24 cellular contexts compared by ENCODE assay signal in the genomic region with DNA sequence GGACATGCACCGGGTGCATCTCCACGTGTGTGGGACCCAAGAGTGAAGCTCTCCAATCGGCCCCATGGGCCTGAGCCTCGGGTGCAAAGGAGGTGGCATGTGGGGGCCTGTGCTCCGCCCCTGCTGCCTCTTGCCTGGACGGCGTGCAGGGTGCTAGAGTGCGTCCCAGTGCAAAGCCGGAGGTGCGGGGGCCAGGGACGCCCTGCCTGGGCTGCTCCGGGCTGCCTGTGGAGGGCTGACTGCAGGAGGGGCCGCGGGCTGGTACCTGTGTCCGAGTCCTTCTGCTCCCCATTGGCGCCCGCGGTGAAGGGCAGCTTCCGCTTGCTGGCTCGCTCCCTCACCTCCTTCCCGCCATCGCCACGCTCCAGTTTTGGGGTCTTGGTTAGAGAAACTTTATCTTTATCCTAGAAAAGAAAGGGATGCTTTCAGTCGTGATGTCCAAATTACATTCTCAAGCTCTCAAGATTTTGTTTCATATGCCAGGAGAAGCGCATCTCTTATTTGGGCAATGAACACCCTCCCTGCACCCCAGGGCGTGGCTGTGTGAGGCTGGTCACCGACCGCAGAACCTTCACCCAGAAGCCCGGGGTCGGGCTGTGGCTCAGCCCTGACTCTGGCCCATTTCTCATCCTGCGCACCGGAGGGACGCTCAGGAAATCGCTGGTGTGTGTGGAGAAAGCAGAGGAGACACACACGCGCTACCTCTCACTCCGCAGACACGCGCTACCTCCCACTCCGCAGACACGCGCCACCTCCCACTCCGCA.
DNase-seq lines count a peak whose midpoint lies in the region; ATAC-seq and TF ChIP-seq lines count a peak whose summit lies in the region.
"Had no signal": no experiment of that assay in that cellular context is flagged by ENCODE, and none has a peak within 500 bp of the region (broad histone marks: within the 10 kb centered on the region; RNA-seq: fewer than 3 reads in every experiment).

No MANE protein-coding gene starts in this region.

- no peak overlapping the region for H3K4me3 ChIP-seq in right cardiac atrium (ENCODE audit: low read length)
- no peak overlapping the region for H3K4me3 ChIP-seq in left ventricle myocardium inferior
- H3K4me3 ChIP-seq in osteoblast (ENCODE audit: insufficient read depth, low read length): no peak overlapping the region
- H3K4me3 ChIP-seq: BLaER1 treated with 17β-estradiol and CSF1 and Interleukin-3, amounts not matched to agents 10 nM and 100 nM; HAP-1; MG63 had no signal

- peaks cover 72% of the 10 kb centered on the region for H3K36me3 Mint-ChIP-seq in activated T-cell treated with anti-CD3 and anti-CD28 coated beads, Interleukin-2, amount 50 U/mL, for 24 hours (ENCODE audit: low read depth)
- H3K36me3 Mint-ChIP-seq in CD14-positive monocyte: peaks cover 32 to 63% of the 10 kb centered on the region in 2 donors

- POLR2A ChIA-PET in RWPE1 (lab: Yijun Ruan, JAX; ENCODE audit: low non-redundant PET): interaction anchor here (0.6 kb wide), 1 partner anchor 576 kb away, joined by 3 read pairs; no protein-coding TSS in a partner anchor

- peaks cover 50% of the 10 kb centered on the region for H3K4me1 Mint-ChIP-seq in activated T-cell treated with anti-CD3 and anti-CD28 coated beads, Interleukin-2, amount 50 U/mL, for 24 hours (ENCODE audit: low read depth)
- H3K4me1 Mint-ChIP-seq in CD14-positive monocyte: peaks cover 11% of the 10 kb centered on the region

- H3K36me3 ChIP-seq in left ventricle myocardium inferior: peaks cover 19% of the 10 kb centered on the region
- H3K36me3 ChIP-seq in osteoblast (ENCODE audit: insufficient read depth, low read length): peaks cover 20% of the 10 kb centered on the region

- H3K27me3 ChIP-seq in right cardiac atrium (ENCODE audit: control insufficient read depth, insufficient read depth): no peaks in the 10 kb centered on the region
- no peaks in the 10 kb centered on the region for H3K27me3 ChIP-seq in left ventricle myocardium inferior (ENCODE audit: low read depth)
- H3K27me3 ChIP-seq in osteoblast (ENCODE audit: insufficient read depth, low read length): no peaks in the 10 kb centered on the region
- H3K27me3 ChIP-seq: BLaER1 treated with 17β-estradiol and CSF1 and Interleukin-3, amounts not matched to agents 10 nM and 100 nM; MG63 had no signal

- H3K4me1 ChIP-seq in right cardiac atrium (ENCODE audit: control insufficient read depth, insufficient read depth, low read length): peaks cover 7% of the 10 kb centered on the region
- peaks cover 52% of the 10 kb centered on the region for H3K4me1 ChIP-seq in left ventricle myocardium inferior
- peaks cover 18% of the 10 kb centered on the region for H3K4me1 ChIP-seq in osteoblast (ENCODE audit: insufficient read depth, low read length)
- H3K4me1 ChIP-seq: HAP-1 had no signal

- H3K4me3 Mint-ChIP-seq in activated T-cell treated with anti-CD3 and anti-CD28 coated beads, Interleukin-2, amount 50 U/mL, for 24 hours: no peak overlapping the region
- no peak overlapping the region for H3K4me3 Mint-ChIP-seq in CD14-positive monocyte
- H3K4me3 Mint-ChIP-seq: HFFc6 had no signal

- no peaks in the 10 kb centered on the region for H3K27me3 Mint-ChIP-seq in activated T-cell treated with anti-CD3 and anti-CD28 coated beads, Interleukin-2, amount 50 U/mL, for 24 hours
- peaks cover 0 to 2% (median 2%) of the 10 kb centered on the region in 3 donors for H3K27me3 Mint-ChIP-seq in CD14-positive monocyte (ENCODE audit: low read depth in 3 of 3)
- H3K27me3 Mint-ChIP-seq: CD4-positive, alpha-beta memory T cell had no signal

- intact Hi-C loops in right cardiac atrium (cut with DNase I): no loop called here
- intact Hi-C loops in left ventricle myocardium inferior (cut with micrococcal nuclease): no loop called here
- intact Hi-C loops in CD14-positive monocyte (cut with micrococcal nuclease): no loop called here

- no peak overlapping the region for H3K4me2 ChIP-seq in osteoblast (ENCODE audit: insufficient read depth, low read length)
- H3K4me2 ChIP-seq: SK-N-SH had no signal

- no peaks in the 10 kb centered on the region for H3K9me3 Mint-ChIP-seq in activated T-cell treated with anti-CD3 and anti-CD28 coated beads, Interleukin-2, amount 50 U/mL, for 24 hours
- H3K9me3 Mint-ChIP-seq in CD14-positive monocyte: peaks cover 0 to 3% (median 0%) of the 10 kb centered on the region in 7 donors
- H3K9me3 Mint-ChIP-seq: CD4-positive, alpha-beta memory T cell; HFFc6 had no signal

- H4K20me1 ChIP-seq in osteoblast (ENCODE audit: insufficient read depth, low read length): peaks cover 63% of the 10 kb centered on the region

- no peaks in the 10 kb centered on the region for H3K9me3 ChIP-seq in right cardiac atrium (ENCODE audit: control insufficient read depth, low read length)
- no peaks in the 10 kb centered on the region for H3K9me3 ChIP-seq in left ventricle myocardium inferior (replicated peaks)
- no peaks in the 10 kb centered on the region for H3K9me3 ChIP-seq in osteoblast (ENCODE audit: low read depth, low read length)
- H3K9me3 ChIP-seq: BLaER1 treated with 17β-estradiol and CSF1 and Interleukin-3, amounts not matched to agents 10 nM and 100 nM; HAP-1; MG63; SK-N-SH had no signal

- DNase-seq in activated T-cell treated with anti-CD3 and anti-CD28 coated beads, Interleukin-2, amount 50 U/mL, for 24 hours: no peak
- DNase-seq in activated T-cell treated with anti-CD3 and anti-CD28 coated beads, Interleukin-2, amount 50 U/mL, for 1 hour: no peak
- DNase-seq in right cardiac atrium: peak in 2 of 3 donors; percentile 56 to 62
- no peak for DNase-seq in left ventricle myocardium inferior
- DNase-seq in RWPE1 (ENCODE audit: low spot score): no peak
- DNase-seq in osteoblast (ENCODE audit: insufficient read length, low spot score, missing footprints): peak; percentile 57
- no peak for DNase-seq in CD14-positive monocyte (ENCODE audit: low spot score)
- no peak for DNase-seq in mesenteric fat pad (ENCODE audit: low spot score)
- DNase-seq: AML-193, COR-L47, DMS79 treated with DMSO at 0.1 percent for 48 hours, GF-D8, GOT3, HFFc6, KG1, MG63, NCI-H2029, NCI-H446, NCI-H524 treated with DMSO at 0.1 percent for 48 hours, SK-N-SH had no signal

- peaks cover 81% of the 10 kb centered on the region for H3K79me2 ChIP-seq in osteoblast (ENCODE audit: insufficient read depth, low read length)

- H3K27ac ChIP-seq in right cardiac atrium (ENCODE audit: low read length) (no peak overlapping the region), left ventricle myocardium inferior (replicated peaks) (no peak overlapping the region), RWPE1 (peak overlapping the region; percentile 99), osteoblast (ENCODE audit: low read depth, low read length) (no peak overlapping the region)
- H3K27ac ChIP-seq: BLaER1 treated with 17β-estradiol and CSF1 and Interleukin-3, amounts not matched to agents 10 nM and 100 nM had no signal

- ATAC-seq in right cardiac atrium: no peak
- ATAC-seq: Panc1 had no signal

- WGBS in right cardiac atrium: 87% methylated on average over 43 of the region's 43 CpGs

- H2AFZ ChIP-seq in osteoblast (ENCODE audit: low read length): no peak overlapping the region

- TF ChIP-seq CTCF in left ventricle myocardium inferior (IDR thresholded peaks at IDR 0.05; ENCODE audit: borderline replicate concordance) (no peak), RWPE1 (conservative IDR thresholded peaks at IDR 0.05; ENCODE audit: low read depth) (no peak), osteoblast (IDR thresholded peaks at IDR 0.05; ENCODE audit: extremely low read depth, low read depth, low read length) (no peak), CD14-positive monocyte (IDR thresholded peaks at IDR 0.05) (no peak)

- peak overlapping the region; percentile 22 for H3K27ac Mint-ChIP-seq in activated T-cell treated with anti-CD3 and anti-CD28 coated beads, Interleukin-2, amount 50 U/mL, for 24 hours
- no peak overlapping the region for H3K27ac Mint-ChIP-seq in CD14-positive monocyte

- CTCF ChIA-PET in RWPE1 (lab: Yijun Ruan, JAX): no interaction called here

Comparison
In these comparisons a context has a peak if more than half of its experiments do, and no peak if none do; other contexts are left out.
1. DNase-seq: peak in right cardiac atrium (2 of 3) and osteoblast (single experiment); none in activated T-cell treated with anti-CD3 and anti-CD28 coated beads, Interleukin-2, amount 50 U/mL, for 24 hours (single experiment), activated T-cell treated with anti-CD3 and anti-CD28 coated beads, Interleukin-2, amount 50 U/mL, for 1 hour (single experiment), left ventricle myocardium inferior (single experiment), RWPE1 (single experiment), CD14-positive monocyte (single experiment) and mesenteric fat pad (single experiment).